ENCODE assay signal across 1 cellular context in the genomic region with DNA sequence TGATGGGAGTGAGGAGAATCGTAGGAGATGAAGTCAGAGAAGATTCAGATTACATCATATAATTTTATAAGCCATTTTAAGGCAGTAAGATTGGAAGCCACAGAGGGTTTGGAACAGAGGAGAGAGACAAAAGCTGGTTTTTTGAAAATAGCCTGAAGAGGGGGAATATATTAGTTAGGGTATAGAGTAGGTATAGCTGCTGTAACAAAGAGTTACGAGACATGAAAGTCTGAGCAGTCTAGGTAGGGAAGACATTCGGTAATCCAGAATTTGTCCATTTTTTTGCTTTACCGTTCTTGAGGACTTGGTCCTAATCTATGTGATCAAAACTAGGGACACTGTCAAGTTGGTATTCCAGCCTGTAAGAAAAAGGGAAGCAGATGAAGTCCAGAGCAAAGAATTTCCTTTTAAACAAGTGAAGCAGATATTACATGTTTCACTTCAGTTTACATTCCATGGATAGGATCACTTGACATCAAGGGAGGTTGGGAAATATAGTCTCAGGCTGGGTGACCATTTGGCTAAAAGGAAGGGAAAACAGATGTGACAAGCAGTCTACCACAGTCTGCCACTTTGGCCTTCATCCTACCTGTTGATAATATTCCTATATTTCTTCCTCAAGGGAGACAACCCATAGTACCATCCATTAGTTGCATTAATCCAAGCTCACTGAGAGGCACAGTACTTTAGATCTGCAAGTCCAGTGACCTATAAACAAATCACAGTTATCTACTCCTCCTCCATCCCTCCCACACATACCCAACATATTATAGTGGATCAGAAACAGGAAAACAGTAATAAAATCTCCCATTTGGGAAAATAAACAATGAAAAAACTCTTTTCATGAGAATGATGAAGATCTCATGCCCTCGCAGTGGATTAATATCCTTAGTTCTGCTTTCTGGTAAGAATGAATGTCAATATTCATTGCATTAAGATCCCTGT.
TF ChIP-seq lines count a peak whose summit lies in the region.

No MANE protein-coding gene starts in this region.

TF ChIP-seq in HepG2, 621 proteins besides CTCF, POLR2A, EP300 and RAD21:
- TF ChIP-seq ZNF12 (CRISPR knock-in tag; IDR thresholded peaks at IDR 0.05) (peak; percentile 96), ATF7 (IDR thresholded peaks at IDR 0.05) (peak; percentile 49), ATF7 (CRISPR knock-in tag; IDR thresholded peaks at IDR 0.05) (no peak), RBFOX2 (IDR thresholded peaks at IDR 0.05; ENCODE audit: low read depth, low read length) (0 out of 2 replicates have a peak, but pooled peaks have one; percentile 25)
- TF ChIP-seq, protein P1, sequence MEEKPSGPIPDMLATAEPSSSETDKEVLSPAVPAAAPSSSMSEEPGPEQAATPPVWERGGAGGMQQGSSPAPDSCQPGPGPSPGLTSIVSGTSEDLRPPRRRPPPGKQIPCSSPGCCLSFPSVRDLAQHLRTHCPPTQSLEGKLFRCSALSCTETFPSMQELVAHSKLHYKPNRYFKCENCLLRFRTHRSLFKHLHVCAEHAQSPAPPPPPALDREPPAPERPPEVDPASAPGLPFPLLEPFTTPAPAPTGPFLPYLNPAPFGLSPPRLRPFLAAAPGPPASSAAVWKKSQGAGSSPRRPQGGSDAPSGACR (CRISPR knock-in tag; IDR thresholded peaks at IDR 0.05): no peak
